16 cellular contexts compared by ENCODE assay signal in genomic region chr9:99090366-99091130, GRCh38.
"Had no signal": no experiment of that assay in that cellular context is flagged by ENCODE, and none has a peak within 500 bp of the region (broad histone marks: within the 10 kb centered on the region; RNA-seq: fewer than 3 reads in every experiment).

No MANE protein-coding gene starts in this region.

- H3K27me3 Mint-ChIP-seq: naive B cell had no signal

- ATAC-seq: left cardiac atrium, lower lobe of right lung, psoas muscle, SK-N-SH treated with all-trans-retinoic acid at 6 μM for 48 hours had no signal

- H3K36me3 Mint-ChIP-seq: type B pancreatic cell had no signal

- H3K27me3 ChIP-seq: adrenal gland, brain microvascular endothelial cell, sigmoid colon had no signal

- H3K27ac Mint-ChIP-seq: activated naive CD4-positive, alpha-beta T cell treated with anti-CD3 and anti-CD28 coated beads for 36 hours; naive B cell; type B pancreatic cell had no signal

- H3K4me1 ChIP-seq: psoas muscle had no signal

- H3K9me3 Mint-ChIP-seq: type B pancreatic cell had no signal

- DNase-seq: activated CD4-positive, alpha-beta T cell treated with anti-CD3 and anti-CD28 coated beads, Interleukin-2, amount 50 U/mL, for 48 hours; activated CD8-positive, alpha-beta memory T cell treated with anti-CD3 and anti-CD28 coated beads, Interleukin-2, amount 50 U/mL, for 48 hours; activated naive CD4-positive, alpha-beta T cell treated with anti-CD3 and anti-CD28 coated beads for 36 hours; adrenal gland; brain microvascular endothelial cell; glutamatergic neuron; left cardiac atrium; lower lobe of right lung; midbrain; naive B cell; psoas muscle; sigmoid colon; stimulated activated CD4-positive, alpha-beta T cell treated with anti-CD3 and anti-CD28 coated beads, Interleukin-12 subunit alpha, Interleukin-12 subunit beta, amount 100 ng/mL, for 4 hours; stimulated activated naive CD4-positive, alpha-beta T cell treated with Interleukin-2 at 50 U/mL for 16 hours had no signal

- H3K4me3 ChIP-seq: adrenal gland, lower lobe of right lung, psoas muscle, sigmoid colon had no signal

- H3K36me3 ChIP-seq: adrenal gland, brain microvascular endothelial cell, lower lobe of right lung, sigmoid colon had no signal

- H3K4me3 Mint-ChIP-seq: activated naive CD4-positive, alpha-beta T cell treated with anti-CD3 and anti-CD28 coated beads for 36 hours; naive B cell; type B pancreatic cell had no signal

- H3K9me3 ChIP-seq: adrenal gland, lower lobe of right lung, sigmoid colon had no signal

- H3K27ac ChIP-seq: adrenal gland, brain microvascular endothelial cell, lower lobe of right lung, psoas muscle, sigmoid colon had no signal
